In genomic region chrX:55867708-55868107, GRCh38 we compare ENCODE assay signal across 1 cellular context.
TF ChIP-seq lines count a peak whose summit lies in the region.

No MANE protein-coding gene starts in this region.

TF ChIP-seq in GM12878, 131 proteins besides CTCF, POLR2A, EP300 and RAD21 (continued from another document and continues in another):
- no peak for TF ChIP-seq STAT1 (conservative IDR thresholded peaks at IDR 0.05)
- TF ChIP-seq SPI1 (IDR thresholded peaks at IDR 0.05; ENCODE audit: borderline replicate concordance, insufficient read depth, low read depth, low read length): no peak
- TF ChIP-seq HSF1 (IDR thresholded peaks at IDR 0.05; ENCODE audit: low read depth, low read length): no peak
- TF ChIP-seq MTA2 (IDR thresholded peaks at IDR 0.05; ENCODE audit: low read depth): peak; percentile 82
- TF ChIP-seq TCF7 (IDR thresholded peaks at IDR 0.05; ENCODE audit: borderline replicate concordance): no peak
- TF ChIP-seq SKIL (IDR thresholded peaks at IDR 0.05; ENCODE audit: low read depth, poor library complexity, severe bottlenecking): peak; percentile 51
- no peak for TF ChIP-seq ASH2L (IDR thresholded peaks at IDR 0.05; ENCODE audit: borderline replicate concordance, low read depth)
- TF ChIP-seq MAX (IDR thresholded peaks at IDR 0.05; ENCODE audit: low read depth, low read length): no peak
- TF ChIP-seq JUNB (IDR thresholded peaks at IDR 0.05): peak; percentile 91
- TF ChIP-seq NKRF (conservative IDR thresholded peaks at IDR 0.05): no peak
- no peak for TF ChIP-seq SMARCA5 (IDR thresholded peaks at IDR 0.05)
- no peak for TF ChIP-seq SMAD5 (IDR thresholded peaks at IDR 0.05; ENCODE audit: low read depth)
- no peak for TF ChIP-seq SREBF1 (IDR thresholded peaks at IDR 0.05; ENCODE audit: low read length)
- TF ChIP-seq ZNF24 (IDR thresholded peaks at IDR 0.05): no peak
- TF ChIP-seq CBX3 (IDR thresholded peaks at IDR 0.05; ENCODE audit: borderline replicate concordance, low read depth): no peak
- no peak for TF ChIP-seq ELK1 (IDR thresholded peaks at IDR 0.05; ENCODE audit: low read depth, low read length)
- no peak for TF ChIP-seq TARDBP (IDR thresholded peaks at IDR 0.05; ENCODE audit: borderline replicate concordance)
- TF ChIP-seq YY1 (IDR thresholded peaks at IDR 0.05; ENCODE audit: low read depth, low read length): no peak
- no peak for TF ChIP-seq CHD1 (IDR thresholded peaks at IDR 0.05; ENCODE audit: low read depth, low read length)
- no peak for TF ChIP-seq NR2C2 (IDR thresholded peaks at IDR 0.05; ENCODE audit: borderline replicate concordance, control insufficient read depth, insufficient read length, low read depth)
- no peak for TF ChIP-seq WRNIP1 (IDR thresholded peaks at IDR 0.05; ENCODE audit: borderline replicate concordance, low read depth, low read length)
- no peak for TF ChIP-seq PBX3 (IDR thresholded peaks at IDR 0.05; ENCODE audit: insufficient replicate concordance, low read depth, low read length)
- TF ChIP-seq KDM1A (IDR thresholded peaks at IDR 0.05; ENCODE audit: borderline replicate concordance): no peak
- TF ChIP-seq NR2C1 (IDR thresholded peaks at IDR 0.05): no peak
- TF ChIP-seq HDAC2 (IDR thresholded peaks at IDR 0.05): no peak
- TF ChIP-seq RAD51 (IDR thresholded peaks at IDR 0.05): no peak
- no peak for TF ChIP-seq SUZ12 (IDR thresholded peaks at IDR 0.05; ENCODE audit: unreplicated experiment)
- TF ChIP-seq GATAD2B (conservative IDR thresholded peaks at IDR 0.05; ENCODE audit: low read depth): 0 out of 2 replicates have a peak, but pooled peaks have one; percentile 2
- no peak for TF ChIP-seq TAF1 (IDR thresholded peaks at IDR 0.05; ENCODE audit: borderline replicate concordance, low read depth, low read length)
- TF ChIP-seq ZNF217 (IDR thresholded peaks at IDR 0.05): no peak
- peak; percentile 78 for TF ChIP-seq MEF2B (IDR thresholded peaks at IDR 0.05; ENCODE audit: partially characterized antibody, poor library complexity, severe bottlenecking)
- no peak for TF ChIP-seq EGR1 (IDR thresholded peaks at IDR 0.05; ENCODE audit: borderline replicate concordance in 1 of 2, low read depth in 2 of 2, low read length in 2 of 2)
- no peak for TF ChIP-seq MLLT1 (IDR thresholded peaks at IDR 0.05)
- TF ChIP-seq ZBED1 (IDR thresholded peaks at IDR 0.05; ENCODE audit: borderline replicate concordance): no peak
- no peak for TF ChIP-seq ZBTB4 (CRISPR knock-in tag; IDR thresholded peaks at IDR 0.05)
- TF ChIP-seq BCL3 (IDR thresholded peaks at IDR 0.05; ENCODE audit: borderline replicate concordance, insufficient read depth, low read depth, low read length, poor library complexity, severe bottlenecking): peak; percentile 5
- TF ChIP-seq MXI1 (IDR thresholded peaks at IDR 0.05; ENCODE audit: low read depth, low read length): no peak
- no peak for TF ChIP-seq NBN (IDR thresholded peaks at IDR 0.05)
- 0 out of 4 replicates have a peak, but pooled peaks of 1 of the 2 experiments have one; percentile 4 for TF ChIP-seq IKZF2 (IDR thresholded peaks at IDR 0.05)
- TF ChIP-seq HDGF (IDR thresholded peaks at IDR 0.05): no peak
- TF ChIP-seq BACH1 (IDR thresholded peaks at IDR 0.05; ENCODE audit: borderline replicate concordance): no peak
- no peak for TF ChIP-seq RELA (IDR thresholded peaks at IDR 0.05; ENCODE audit: borderline replicate concordance, partially characterized antibody)
- no peak for TF ChIP-seq RCOR1 (conservative IDR thresholded peaks at IDR 0.05; ENCODE audit: low read depth, low read length)
- TF ChIP-seq FOS (IDR thresholded peaks at IDR 0.05; ENCODE audit: borderline replicate concordance, extremely low read depth, insufficient read length): no peak
- TF ChIP-seq USF2 (IDR thresholded peaks at IDR 0.05; ENCODE audit: borderline replicate concordance, low read depth, low read length): no peak
- no peak for TF ChIP-seq RELB (IDR thresholded peaks at IDR 0.05; ENCODE audit: low read depth)
- no peak for TF ChIP-seq BMI1 (IDR thresholded peaks at IDR 0.05; ENCODE audit: borderline replicate concordance)
- no peak for TF ChIP-seq SRF (IDR thresholded peaks at IDR 0.05; ENCODE audit: low read depth in 2 of 2, low read length in 2 of 2)
- TF ChIP-seq TBL1XR1 (IDR thresholded peaks at IDR 0.05; ENCODE audit: low read depth, low read length): no peak
- no peak for TF ChIP-seq EED (IDR thresholded peaks at IDR 0.05; ENCODE audit: low read depth)
- 0 out of 2 replicates have a peak, but pooled peaks have one; percentile 4 for TF ChIP-seq GABPA (IDR thresholded peaks at IDR 0.05; ENCODE audit: low read depth)
- TF ChIP-seq NFIC (IDR thresholded peaks at IDR 0.05; ENCODE audit: low read depth, low read length): peak; percentile 87
- TF ChIP-seq NR2F1 (conservative IDR thresholded peaks at IDR 0.05): 0 out of 2 replicates have a peak, but pooled peaks have one; percentile 44
- TF ChIP-seq FOXM1 (IDR thresholded peaks at IDR 0.05; ENCODE audit: low read depth, low read length): peak; percentile 84
